8 cellular contexts compared by ENCODE assay signal in genomic region chr1:91500756-91501526, GRCh38. TPM values are rescaled to one million over a fixed set of nuclear protein-coding genes. Genes with fewer than 3 reads are reported as not detected.
DNase-seq lines count a peak whose midpoint lies in the region; ATAC-seq and TF ChIP-seq lines count a peak whose summit lies in the region.

Gene CDC7 (plus strand): TSS chr1:91500851. CDS start chr1:91501717, 866 bp downstream.

- H3K4me1 ChIP-seq in right cardiac atrium (ENCODE audit: control insufficient read depth, insufficient read depth, low read length) (no peaks in the 10 kb centered on the region), vagina (peaks cover 14% of the 10 kb centered on the region)

- H3K27ac ChIP-seq in right cardiac atrium (ENCODE audit: low read length) (peak within 1 kb of the TSS; percentile 43), vagina (peak within 1 kb of the TSS; percentile 87)

- under 1% methylated on average over 68 of the region's 68 CpGs for WGBS in right cardiac atrium

- H3K27me3 ChIP-seq in right cardiac atrium (ENCODE audit: control insufficient read depth, insufficient read depth) (no peaks in the 10 kb centered on the region), vagina (no peaks in the 10 kb centered on the region)

- H3K4me3 Mint-ChIP-seq in T-helper 17 cell = no peak within 1 kb of the TSS

- peaks cover 4% of the 10 kb centered on the region for H3K36me3 Mint-ChIP-seq in T-helper 17 cell (ENCODE audit: low read depth)

- H3K27ac Mint-ChIP-seq in T-helper 17 cell = no peak within 1 kb of the TSS

- no peaks in the 10 kb centered on the region for H3K36me3 ChIP-seq in vagina

- ATAC-seq in HG02852 (IDR thresholded peaks at IDR 0.05; ENCODE audit: unreplicated experiment) (peak; percentile 79), T-helper 17 cell (peak; percentile 86), right cardiac atrium (peak; percentile 97)

- DNase-seq in NCI-H1436 treated with DMSO at 0.1 percent for 48 hours (lab: John Stamatoyannopoulos, UW) (peak; percentile 57), T-helper 17 cell (peak; percentile 69 to 70 (median 69)), anterior cingulate cortex (lab: John Stamatoyannopoulos, UW) (peak; percentile 44 to 96 (median 88)), right cardiac atrium (peak; percentile 96 to 98 (median 97)), pulmonary artery endothelial cell (ENCODE audit: low read depth, low spot score) (peak; percentile 49), vagina (ENCODE audit: extremely low spot score in 2 of 2) (peak in 1 of 2 donors; percentile 93)

- peak in 1 of 3 experiments; percentile 25 for TF ChIP-seq CTCF in vagina (IDR thresholded peaks at IDR 0.05)

- TF ChIP-seq POLR2A in GM15510 (IDR thresholded peaks at IDR 0.05; ENCODE audit: borderline replicate concordance, extremely low read depth, insufficient read length) = peak; percentile 69
- TF ChIP-seq POLR2A in vagina (IDR thresholded peaks at IDR 0.05) = no peak

- H3K4me1 Mint-ChIP-seq in T-helper 17 cell = peaks cover 22% of the 10 kb centered on the region

- no peaks in the 10 kb centered on the region for H3K27me3 Mint-ChIP-seq in T-helper 17 cell

- intact Hi-C loops in right cardiac atrium (cut with DNase I) = loop anchor here in 2 of 4 donors (10.0 kb wide), 1 partner anchor 216 kb away; no protein-coding TSS in a partner anchor
- intact Hi-C loops in vagina (cut with DNase I) = loop anchor here (10.0 kb wide), 1 partner anchor 784 kb away; no protein-coding TSS in a partner anchor

- H3K4me3 ChIP-seq in right cardiac atrium (ENCODE audit: low read length) (peak within 1 kb of the TSS; percentile 55), vagina (peak within 1 kb of the TSS; percentile 58 to 64)

- H3K9me3 ChIP-seq in T-helper 17 cell (ENCODE audit: control insufficient read depth, low read length, poor library complexity, severe bottlenecking) = no peaks in the 10 kb centered on the region
- no peaks in the 10 kb centered on the region for H3K9me3 ChIP-seq in right cardiac atrium (ENCODE audit: control insufficient read depth, low read length)
- H3K9me3 ChIP-seq in vagina = no peaks in the 10 kb centered on the region

RNA-seq across cellular contexts. Expression of gene CDC7, which starts in this region (rescaled TPM):
- total RNA-seq in T-helper 17 cell (1 to 10 TPM; 5.2 to 6.5 TPM), right cardiac atrium (1 to 10 TPM; 1.2 to 2.0 (median 1.7) TPM), pulmonary artery endothelial cell (5.6 and 11.9 TPM in 2 replicates), vagina (3.4 TPM)
- polyA plus RNA-seq in right cardiac atrium = 0.50 TPM
